8 cellular contexts compared by ENCODE assay signal in genomic region chrX:54357414-54358377, GRCh38. TPM values are rescaled to one million over a fixed set of nuclear protein-coding genes. Genes with fewer than 3 reads are reported as not detected.
DNase-seq lines count a peak whose midpoint lies in the region; ATAC-seq and TF ChIP-seq lines count a peak whose summit lies in the region.

TSS of gene WNK3 (minus strand) at chrX:54358046.

- intact Hi-C loops in CD4-positive, alpha-beta memory T cell (cut with micrococcal nuclease) = loop anchor here (5.0 kb wide), 2 partner anchors 175 kb away; partner anchors contain the start of genes FAM120C and GNL3L

- peaks cover 0 to 4% (median 0%) of the 10 kb centered on the region in 8 donors for H3K9me3 Mint-ChIP-seq in CD4-positive, alpha-beta memory T cell

- peak within 1 kb of the TSS in 1 of 2 donors; percentile 28 for H3K4me3 ChIP-seq in CD4-positive, alpha-beta memory T cell (ENCODE audit: low read length in 2 of 2)
- peak within 1 kb of the TSS; percentile 51 to 54 for H3K4me3 ChIP-seq in cardiac fibroblast (replicated peaks in 1 of 2; ENCODE audit: low read depth in 2 of 2, low read length in 2 of 2)
- H3K4me3 ChIP-seq in iPS-18a (ENCODE audit: low read length) = peak within 1 kb of the TSS; percentile 63
- H3K4me3 ChIP-seq in retinal pigment epithelial cell (ENCODE audit: low read length) = peak within 1 kb of the TSS; percentile 62

- DNase-seq in CD4-positive, alpha-beta memory T cell = peak; percentile 23 to 36 (median 25)
- DNase-seq in NCI-H1436 (lab: John Stamatoyannopoulos, UW) (peak; percentile 91), cardiac fibroblast (ENCODE audit: low read depth in 2 of 2) (peak; percentile 24 to 83), retinal pigment epithelial cell (ENCODE audit: low read depth) (peak; percentile 38)

- no peaks in the 10 kb centered on the region for H3K9me3 ChIP-seq in CD4-positive, alpha-beta memory T cell (ENCODE audit: control insufficient read depth in 1 of 2, low read length in 2 of 2)
- H3K9me3 ChIP-seq in iPS-18a (ENCODE audit: control insufficient read depth, low read depth, low read length) = peaks cover 20% of the 10 kb centered on the region

- H3K4me3 Mint-ChIP-seq in CD4-positive, alpha-beta memory T cell = peak within 1 kb of the TSS; percentile 70 to 89 (median 86)

- H3K27ac ChIP-seq in CD4-positive, alpha-beta memory T cell (ENCODE audit: low read depth, low read length) = no peak within 1 kb of the TSS
- H3K27ac ChIP-seq in VCaP (peak within 1 kb of the TSS; percentile 51), iPS-18a (ENCODE audit: low read length) (peak within 1 kb of the TSS; percentile 82)

- H3K27ac Mint-ChIP-seq in CD4-positive, alpha-beta memory T cell = peak within 1 kb of the TSS in 6 of 7 donors; percentile 11 to 82 (median 48)

- H3K36me3 ChIP-seq in CD4-positive, alpha-beta memory T cell (ENCODE audit: insufficient read depth, low read length) = no peaks in the 10 kb centered on the region
- H3K36me3 ChIP-seq in iPS-18a (ENCODE audit: control insufficient read depth, low read depth, low read length) = no peaks in the 10 kb centered on the region

- H3K4me1 ChIP-seq in CD4-positive, alpha-beta memory T cell (ENCODE audit: insufficient read depth, low read length) = peaks cover 5% of the 10 kb centered on the region
- peaks cover 8% of the 10 kb centered on the region for H3K4me1 ChIP-seq in iPS-18a (ENCODE audit: control insufficient read depth, low read depth, low read length)

- TF ChIP-seq CTCF in VCaP (conservative IDR thresholded peaks at IDR 0.05) = no peak
- no peak for TF ChIP-seq CTCF in cardiac fibroblast (IDR thresholded peaks at IDR 0.05; ENCODE audit: low read depth, low read length)
- no peak for TF ChIP-seq CTCF in retinal pigment epithelial cell (conservative IDR thresholded peaks at IDR 0.05; ENCODE audit: low read depth, low read length)

- CTCF ChIA-PET in CD4-positive, alpha-beta memory T cell (lab: Charles Lee; ENCODE audit: partially characterized antibody) = no interaction called here

- peaks cover 7 to 19% of the 10 kb centered on the region in 2 donors for H3K27me3 Mint-ChIP-seq in CD4-positive, alpha-beta memory T cell

- peak within 1 kb of the TSS; percentile 80 for H3K9ac ChIP-seq in iPS-18a (ENCODE audit: low read length)

- ATAC-seq in GM21717 (IDR thresholded peaks at IDR 0.05; ENCODE audit: unreplicated experiment) (no peak), HG03139 (IDR thresholded peaks at IDR 0.05; ENCODE audit: unreplicated experiment) (no peak)

- H3K27me3 ChIP-seq in CD4-positive, alpha-beta memory T cell (ENCODE audit: insufficient read depth, low read length) = no peaks in the 10 kb centered on the region
- no peaks in the 10 kb centered on the region for H3K27me3 ChIP-seq in iPS-18a (ENCODE audit: control insufficient read depth, insufficient read depth, low read length)

- POLR2A ChIA-PET in CD4-positive, alpha-beta memory T cell (lab: Charles Lee; ENCODE audit: partially characterized antibody) = interaction anchor here (1.4 kb wide), 1 partner anchor 173 kb away, joined by 4 read pairs; the partner anchor contains the start of gene GNL3L

- H3K4me1 Mint-ChIP-seq in CD4-positive, alpha-beta memory T cell = peaks cover 6 to 16% (median 12%) of the 10 kb centered on the region in 4 donors

- H3K36me3 Mint-ChIP-seq in CD4-positive, alpha-beta memory T cell = no peaks in the 10 kb centered on the region

RNA-seq across cellular contexts. Expression of gene WNK3, which starts in this region (rescaled TPM):
- under 1 TPM; 0.64 to 0.81 TPM for total RNA-seq in CD4-positive, alpha-beta memory T cell
- under 1 TPM; 0.13 to 0.79 TPM for polyA plus RNA-seq in CD4-positive, alpha-beta memory T cell

Comparison
In these comparisons a context has a peak if more than half of its experiments do, and no peak if none do; other contexts are left out.
1. Peak in DNase-seq in CD4-positive, alpha-beta memory T cell; RNA of the gene not detected or under 1 TPM.
2. DNase-seq: peak in every context shown above with its lines; median percentile 91 in NCI-H1436; 54 in cardiac fibroblast; 38 in retinal pigment epithelial cell; 25 in CD4-positive, alpha-beta memory T cell.